Comparison of ENCODE assay signal across 1 cellular context in the genomic region with DNA sequence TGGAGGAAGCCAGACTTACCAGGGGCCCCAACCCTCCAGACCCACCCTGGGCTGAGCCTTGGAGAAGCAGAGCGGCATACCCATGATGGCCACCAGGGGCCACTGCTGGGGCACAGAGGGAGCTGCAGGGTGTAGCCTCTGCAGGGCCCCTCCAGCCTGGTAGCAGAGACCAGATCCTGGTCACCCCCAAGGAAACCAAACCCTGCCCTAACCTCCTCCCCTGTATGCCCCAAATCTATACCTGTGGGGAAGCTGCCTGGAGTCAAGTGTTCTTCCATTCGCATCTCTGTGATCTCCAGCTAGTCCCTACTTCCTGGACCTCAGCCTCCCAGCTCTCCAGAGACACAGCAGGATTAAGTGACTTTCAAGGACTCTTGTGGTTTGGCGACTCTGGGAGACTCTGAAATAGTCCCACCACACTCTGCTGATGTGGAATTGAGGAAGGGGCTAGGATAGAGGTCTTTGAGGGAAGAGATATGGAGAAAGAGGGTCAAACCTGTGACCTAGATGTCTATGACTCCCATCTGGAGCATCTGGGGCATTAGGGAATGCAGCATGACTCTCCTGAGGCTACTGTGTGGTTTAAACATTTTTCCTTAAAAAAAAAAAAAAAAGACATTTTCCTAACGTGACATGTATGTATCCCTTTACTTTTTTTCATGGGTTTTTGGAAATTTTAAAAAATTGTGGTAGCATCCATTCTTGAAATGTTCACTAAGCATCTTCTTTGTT.
TF ChIP-seq lines count a peak whose summit lies in the region.

No MANE protein-coding gene starts in this region.

TF ChIP-seq in K562, 482 proteins besides CTCF, POLR2A, EP300 and RAD21 (continued from another document and continues in another):
- TF ChIP-seq, protein P1, sequence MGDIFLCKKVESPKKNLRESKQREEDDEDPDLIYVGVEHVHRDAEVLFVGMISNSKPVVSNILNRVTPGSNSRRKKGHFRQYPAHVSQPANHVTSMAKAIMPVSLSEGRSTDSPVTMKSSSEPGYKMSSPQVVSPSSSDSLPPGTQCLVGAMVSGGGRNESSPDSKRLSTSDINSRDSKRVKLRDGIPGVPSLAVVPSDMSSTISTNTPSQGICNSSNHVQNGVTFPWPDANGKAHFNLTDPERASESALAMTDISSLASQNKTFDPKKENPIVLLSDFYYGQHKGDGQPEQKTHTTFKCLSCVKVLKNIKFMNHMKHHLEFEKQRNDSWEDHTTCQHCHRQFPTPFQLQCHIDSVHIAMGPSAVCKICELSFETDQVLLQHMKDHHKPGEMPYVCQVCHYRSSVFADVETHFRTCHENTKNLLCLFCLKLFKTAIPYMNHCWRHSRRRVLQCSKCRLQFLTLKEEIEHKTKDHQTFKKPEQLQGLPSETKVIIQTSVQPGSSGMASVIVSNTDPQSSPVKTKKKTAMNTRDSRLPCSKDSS (IDR thresholded peaks at IDR 0.05; ENCODE audit: low read depth, partially characterized antibody) = no peak
- TF ChIP-seq ARNT (IDR thresholded peaks at IDR 0.05) (no peak), ZNF121 (CRISPR knock-in tag; conservative IDR thresholded peaks at IDR 0.05) (no peak), CSDE1 (IDR thresholded peaks at IDR 0.05) (no peak), STAT5A (IDR thresholded peaks at IDR 0.05; ENCODE audit: borderline replicate concordance, low read length) (no peak), KDM5B (IDR thresholded peaks at IDR 0.05; ENCODE audit: insufficient replicate concordance, low read depth, low read length) (no peak), SMARCE1 (IDR thresholded peaks at IDR 0.05) (no peak), MBD1 (CRISPR knock-in tag; IDR thresholded peaks at IDR 0.05) (no peak), CHD1 (IDR thresholded peaks at IDR 0.05; ENCODE audit: low read length) (no peak), ZNF79 (CRISPR knock-in tag; IDR thresholded peaks at IDR 0.05; ENCODE audit: low read depth) (no peak), PURB (CRISPR knock-in tag; IDR thresholded peaks at IDR 0.05; ENCODE audit: low read depth) (no peak), SMAD1 (IDR thresholded peaks at IDR 0.05; ENCODE audit: low read depth, low read length, partially characterized antibody) (no peak), NFIX (CRISPR knock-in tag; IDR thresholded peaks at IDR 0.05; ENCODE audit: low read depth) (no peak), SRSF7 (optimal IDR thresholded peaks at IDR 0.05; ENCODE audit: low read depth, low read length) (no peak), ZSCAN32 (CRISPR knock-in tag; IDR thresholded peaks at IDR 0.05) (no peak), ZNF24 (IDR thresholded peaks at IDR 0.05) (no peak), MCM3 (IDR thresholded peaks at IDR 0.05) (no peak), ZNF764 (CRISPR knock-in tag; IDR thresholded peaks at IDR 0.05; ENCODE audit: low read depth) (no peak), ILF3 (IDR thresholded peaks at IDR 0.05; ENCODE audit: borderline replicate concordance) (no peak), FOXA3 (CRISPR knock-in tag; conservative IDR thresholded peaks at IDR 0.05 in 1 of 2, IDR thresholded peaks at IDR 0.05 in 1 of 2) (peak in 1 of 2 experiments; percentile 68; a peak in 1 of 4 replicates), ZNF444 (CRISPR knock-in tag; IDR thresholded peaks at IDR 0.05) (no peak), DACH1 (IDR thresholded peaks at IDR 0.05; ENCODE audit: partially characterized antibody) (no peak), ZC3H8 (IDR thresholded peaks at IDR 0.05) (no peak), ZNF696 (CRISPR knock-in tag; conservative IDR thresholded peaks at IDR 0.05) (no peak), PRMT5 (CRISPR knock-in tag; IDR thresholded peaks at IDR 0.05) (no peak), EWSR1 (IDR thresholded peaks at IDR 0.05; ENCODE audit: borderline replicate concordance, low read depth, partially characterized antibody) (no peak), ZNF212 (CRISPR knock-in tag; IDR thresholded peaks at IDR 0.05) (no peak), POLR2B (IDR thresholded peaks at IDR 0.05; ENCODE audit: low read depth, partially characterized antibody) (no peak), KDM1A (IDR thresholded peaks at IDR 0.05) (no peak), PREB (CRISPR knock-in tag; IDR thresholded peaks at IDR 0.05) (no peak), HDAC2 (IDR thresholded peaks at IDR 0.05) (no peak), HIVEP1 (CRISPR knock-in tag; IDR thresholded peaks at IDR 0.05) (no peak), ZNF507 (tag; conservative IDR thresholded peaks at IDR 0.05) (no peak), ZC3H4 (CRISPR knock-in tag; IDR thresholded peaks at IDR 0.05; ENCODE audit: borderline replicate concordance) (no peak), GATAD2B (IDR thresholded peaks at IDR 0.05; ENCODE audit: borderline replicate concordance) (no peak), ZNF512 (tag; IDR thresholded peaks at IDR 0.05) (no peak), ESRRA (IDR thresholded peaks at IDR 0.05; ENCODE audit: borderline replicate concordance, low read depth) (0 out of 2 replicates have a peak, but pooled peaks have one; percentile 18), HDAC3 (IDR thresholded peaks at IDR 0.05; ENCODE audit: borderline replicate concordance, partially characterized antibody) (no peak), PHF20 (IDR thresholded peaks at IDR 0.05; ENCODE audit: partially characterized antibody) (no peak), POLR2AphosphoS5 (IDR thresholded peaks at IDR 0.05; ENCODE audit: control insufficient read depth, insufficient read depth, low read depth, low read length) (no peak), ARID2 (IDR thresholded peaks at IDR 0.05) (peak; percentile 70; the same call in 1 of the 2 replicates), GABPB1 (CRISPR knock-in tag; IDR thresholded peaks at IDR 0.05) (0 out of 2 replicates have a peak, but pooled peaks have one; percentile 35), MEF2A (IDR thresholded peaks at IDR 0.05; ENCODE audit: control insufficient read depth, low read depth, low read length) (no peak), KAT2B (IDR thresholded peaks at IDR 0.05; ENCODE audit: low read depth, low read length) (no peak)
- TF ChIP-seq, protein P2, sequence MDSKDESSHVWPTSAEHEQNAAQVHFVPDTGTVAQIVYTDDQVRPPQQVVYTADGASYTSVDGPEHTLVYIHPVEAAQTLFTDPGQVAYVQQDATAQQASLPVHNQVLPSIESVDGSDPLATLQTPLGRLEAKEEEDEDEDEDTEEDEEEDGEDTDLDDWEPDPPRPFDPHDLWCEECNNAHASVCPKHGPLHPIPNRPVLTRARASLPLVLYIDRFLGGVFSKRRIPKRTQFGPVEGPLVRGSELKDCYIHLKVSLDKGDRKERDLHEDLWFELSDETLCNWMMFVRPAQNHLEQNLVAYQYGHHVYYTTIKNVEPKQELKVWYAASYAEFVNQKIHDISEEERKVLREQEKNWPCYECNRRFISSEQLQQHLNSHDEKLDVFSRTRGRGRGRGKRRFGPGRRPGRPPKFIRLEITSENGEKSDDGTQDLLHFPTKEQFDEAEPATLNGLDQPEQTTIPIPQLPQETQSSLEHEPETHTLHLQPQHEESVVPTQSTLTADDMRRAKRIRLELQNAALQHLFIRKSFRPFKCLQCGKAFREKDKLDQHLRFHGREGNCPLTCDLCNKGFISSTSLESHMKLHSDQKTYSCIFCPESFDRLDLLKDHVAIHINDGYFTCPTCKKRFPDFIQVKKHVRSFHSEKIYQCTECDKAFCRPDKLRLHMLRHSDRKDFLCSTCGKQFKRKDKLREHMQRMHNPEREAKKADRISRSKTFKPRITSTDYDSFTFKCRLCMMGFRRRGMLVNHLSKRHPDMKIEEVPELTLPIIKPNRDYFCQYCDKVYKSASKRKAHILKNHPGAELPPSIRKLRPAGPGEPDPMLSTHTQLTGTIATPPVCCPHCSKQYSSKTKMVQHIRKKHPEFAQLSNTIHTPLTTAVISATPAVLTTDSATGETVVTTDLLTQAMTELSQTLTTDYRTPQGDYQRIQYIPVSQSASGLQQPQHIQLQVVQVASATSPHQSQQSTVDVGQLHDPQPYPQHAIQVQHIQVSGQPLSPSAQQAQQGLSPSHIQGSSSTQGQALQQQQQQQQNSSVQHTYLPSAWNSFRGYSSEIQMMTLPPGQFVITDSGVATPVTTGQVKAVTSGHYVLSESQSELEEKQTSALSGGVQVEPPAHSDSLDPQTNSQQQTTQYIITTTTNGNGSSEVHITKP (IDR thresholded peaks at IDR 0.05; ENCODE audit: partially characterized antibody) = no peak
- TF ChIP-seq, protein P3, sequence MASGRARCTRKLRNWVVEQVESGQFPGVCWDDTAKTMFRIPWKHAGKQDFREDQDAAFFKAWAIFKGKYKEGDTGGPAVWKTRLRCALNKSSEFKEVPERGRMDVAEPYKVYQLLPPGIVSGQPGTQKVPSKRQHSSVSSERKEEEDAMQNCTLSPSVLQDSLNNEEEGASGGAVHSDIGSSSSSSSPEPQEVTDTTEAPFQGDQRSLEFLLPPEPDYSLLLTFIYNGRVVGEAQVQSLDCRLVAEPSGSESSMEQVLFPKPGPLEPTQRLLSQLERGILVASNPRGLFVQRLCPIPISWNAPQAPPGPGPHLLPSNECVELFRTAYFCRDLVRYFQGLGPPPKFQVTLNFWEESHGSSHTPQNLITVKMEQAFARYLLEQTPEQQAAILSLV (tag; IDR thresholded peaks at IDR 0.05) = no peak
- TF ChIP-seq, protein P4, sequence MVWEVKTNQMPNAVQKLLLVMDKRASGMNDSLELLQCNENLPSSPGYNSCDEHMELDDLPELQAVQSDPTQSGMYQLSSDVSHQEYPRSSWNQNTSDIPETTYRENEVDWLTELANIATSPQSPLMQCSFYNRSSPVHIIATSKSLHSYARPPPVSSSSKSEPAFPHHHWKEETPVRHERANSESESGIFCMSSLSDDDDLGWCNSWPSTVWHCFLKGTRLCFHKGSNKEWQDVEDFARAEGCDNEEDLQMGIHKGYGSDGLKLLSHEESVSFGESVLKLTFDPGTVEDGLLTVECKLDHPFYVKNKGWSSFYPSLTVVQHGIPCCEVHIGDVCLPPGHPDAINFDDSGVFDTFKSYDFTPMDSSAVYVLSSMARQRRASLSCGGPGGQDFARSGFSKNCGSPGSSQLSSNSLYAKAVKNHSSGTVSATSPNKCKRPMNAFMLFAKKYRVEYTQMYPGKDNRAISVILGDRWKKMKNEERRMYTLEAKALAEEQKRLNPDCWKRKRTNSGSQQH (CRISPR knock-in tag; IDR thresholded peaks at IDR 0.05) = no peak
- TF ChIP-seq, protein P5, sequence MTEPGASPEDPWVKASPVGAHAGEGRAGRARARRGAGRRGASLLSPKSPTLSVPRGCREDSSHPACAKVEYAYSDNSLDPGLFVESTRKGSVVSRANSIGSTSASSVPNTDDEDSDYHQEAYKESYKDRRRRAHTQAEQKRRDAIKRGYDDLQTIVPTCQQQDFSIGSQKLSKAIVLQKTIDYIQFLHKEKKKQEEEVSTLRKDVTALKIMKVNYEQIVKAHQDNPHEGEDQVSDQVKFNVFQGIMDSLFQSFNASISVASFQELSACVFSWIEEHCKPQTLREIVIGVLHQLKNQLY (CRISPR knock-in tag; conservative IDR thresholded peaks at IDR 0.05) = no peak
- TF ChIP-seq, protein P6, sequence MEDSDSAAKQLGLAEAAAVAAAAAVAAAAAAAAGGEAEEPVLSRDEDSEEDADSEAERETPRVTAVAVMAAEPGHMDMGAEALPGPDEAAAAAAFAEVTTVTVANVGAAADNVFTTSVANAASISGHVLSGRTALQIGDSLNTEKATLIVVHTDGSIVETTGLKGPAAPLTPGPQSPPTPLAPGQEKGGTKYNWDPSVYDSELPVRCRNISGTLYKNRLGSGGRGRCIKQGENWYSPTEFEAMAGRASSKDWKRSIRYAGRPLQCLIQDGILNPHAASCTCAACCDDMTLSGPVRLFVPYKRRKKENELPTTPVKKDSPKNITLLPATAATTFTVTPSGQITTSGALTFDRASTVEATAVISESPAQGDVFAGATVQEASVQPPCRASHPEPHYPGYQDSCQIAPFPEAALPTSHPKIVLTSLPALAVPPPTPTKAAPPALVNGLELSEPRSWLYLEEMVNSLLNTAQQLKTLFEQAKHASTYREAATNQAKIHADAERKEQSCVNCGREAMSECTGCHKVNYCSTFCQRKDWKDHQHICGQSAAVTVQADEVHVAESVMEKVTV (CRISPR knock-in tag; IDR thresholded peaks at IDR 0.05) = peak; percentile 69; the same call in 1 of the 2 replicates
- TF ChIP-seq, protein P7, sequence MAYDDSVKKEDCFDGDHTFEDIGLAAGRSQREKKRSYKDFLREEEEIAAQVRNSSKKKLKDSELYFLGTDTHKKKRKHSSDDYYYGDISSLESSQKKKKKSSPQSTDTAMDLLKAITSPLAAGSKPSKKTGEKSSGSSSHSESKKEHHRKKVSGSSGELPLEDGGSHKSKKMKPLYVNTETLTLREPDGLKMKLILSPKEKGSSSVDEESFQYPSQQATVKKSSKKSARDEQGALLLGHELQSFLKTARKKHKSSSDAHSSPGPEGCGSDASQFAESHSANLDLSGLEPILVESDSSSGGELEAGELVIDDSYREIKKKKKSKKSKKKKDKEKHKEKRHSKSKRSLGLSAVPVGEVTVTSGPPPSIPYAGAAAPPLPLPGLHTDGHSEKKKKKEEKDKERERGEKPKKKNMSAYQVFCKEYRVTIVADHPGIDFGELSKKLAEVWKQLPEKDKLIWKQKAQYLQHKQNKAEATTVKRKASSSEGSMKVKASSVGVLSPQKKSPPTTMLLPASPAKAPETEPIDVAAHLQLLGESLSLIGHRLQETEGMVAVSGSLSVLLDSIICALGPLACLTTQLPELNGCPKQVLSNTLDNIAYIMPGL (CRISPR knock-in tag; IDR thresholded peaks at IDR 0.05) = no peak
